Comparison of ENCODE assay signal across 14 cellular contexts in genomic region chr4:94466923-94467322, GRCh38. TPM values are rescaled to one million over a fixed set of nuclear protein-coding genes. Genes with fewer than 3 reads are reported as not detected.
DNase-seq lines count a peak whose midpoint lies in the region; ATAC-seq and TF ChIP-seq lines count a peak whose summit lies in the region.
"Had no signal": no experiment of that assay in that cellular context is flagged by ENCODE, and none has a peak within 500 bp of the region (broad histone marks: within the 10 kb centered on the region; RNA-seq: fewer than 3 reads in every experiment).

No MANE protein-coding gene starts in this region.

- BruUV-seq in MCF 10A (replicated peaks; lab: Mats Ljungman, UMichigan) = no TSS peak

- H3K4me1 Mint-ChIP-seq in progenitor cell of endocrine pancreas (ENCODE audit: low read depth) = peaks cover 23% of the 10 kb centered on the region
- peaks cover 33% of the 10 kb centered on the region for H3K4me1 Mint-ChIP-seq in MCF 10A (ENCODE audit: insufficient read depth, unreplicated experiment)
- H3K4me1 Mint-ChIP-seq in activated CD8-positive, alpha-beta memory T cell treated with anti-CD3 and anti-CD28 coated beads, Interleukin-2, amount 10 ng/mL, durations not matched to agents 7 days and 5 days = peaks cover 5% of the 10 kb centered on the region
- H3K4me1 Mint-ChIP-seq: B cell had no signal

- H3K4me3 Mint-ChIP-seq in progenitor cell of endocrine pancreas (ENCODE audit: low read depth) (no peak overlapping the region), MCF 10A (ENCODE audit: unreplicated experiment) (no peak overlapping the region)
- no peak overlapping the region for H3K4me3 Mint-ChIP-seq in activated CD8-positive, alpha-beta memory T cell treated with anti-CD3 and anti-CD28 coated beads, Interleukin-2, amount 10 ng/mL, durations not matched to agents 7 days and 5 days
- H3K4me3 Mint-ChIP-seq: B cell; CD4-positive, alpha-beta memory T cell; GM23338 had no signal

- POLR2A ChIA-PET in MCF 10A (lab: Yijun Ruan, JAX) = interaction anchor here (1.8 kb wide), 1 partner anchor 14 kb away, joined by 12 read pairs; no protein-coding TSS in a partner anchor

- no peaks in the 10 kb centered on the region for H3K27me3 Mint-ChIP-seq in progenitor cell of endocrine pancreas
- no peaks in the 10 kb centered on the region for H3K27me3 Mint-ChIP-seq in MCF 10A (ENCODE audit: insufficient read depth, unreplicated experiment)
- no peaks in the 10 kb centered on the region for H3K27me3 Mint-ChIP-seq in activated CD8-positive, alpha-beta memory T cell treated with anti-CD3 and anti-CD28 coated beads, Interleukin-2, amount 10 ng/mL, durations not matched to agents 7 days and 5 days
- H3K27me3 Mint-ChIP-seq: B cell; CD4-positive, alpha-beta memory T cell had no signal

- CTCF ChIA-PET in MCF 10A (lab: Yijun Ruan, JAX) = no interaction called here
- CTCF ChIA-PET in activated CD8-positive, alpha-beta memory T cell treated with anti-CD3 and anti-CD28 coated beads, Interleukin-2, amount 10 ng/mL, durations not matched to agents 7 days and 5 days (lab: Charles Lee) = no interaction called here

- no peak for TF ChIP-seq CTCF in VCaP (conservative IDR thresholded peaks at IDR 0.05)
- no peak for TF ChIP-seq CTCF in coronary artery (IDR thresholded peaks at IDR 0.05)
- TF ChIP-seq CTCF in progenitor cell of endocrine pancreas (IDR thresholded peaks at IDR 0.05; ENCODE audit: unreplicated experiment) = no peak
- TF ChIP-seq CTCF in MCF 10A (IDR thresholded peaks at IDR 0.05; ENCODE audit: unreplicated experiment) = no peak

- ATAC-seq in activated CD8-positive, alpha-beta memory T cell treated with anti-CD3 and anti-CD28 coated beads, Interleukin-2, amount 10 ng/mL, durations not matched to agents 7 days and 5 days = no peak
- ATAC-seq: GM23338 had no signal

- H3K27ac ChIP-seq in VCaP (peak overlapping the region; percentile 15; the same call in 1 of the 2 replicates), coronary artery (peak overlapping the region; percentile 17 to 46)

- H3K9me3 Mint-ChIP-seq in progenitor cell of endocrine pancreas (ENCODE audit: low read depth) (peaks cover 10% of the 10 kb centered on the region), MCF 10A (ENCODE audit: unreplicated experiment) (no peaks in the 10 kb centered on the region)
- peaks cover 3% of the 10 kb centered on the region for H3K9me3 Mint-ChIP-seq in activated CD8-positive, alpha-beta memory T cell treated with anti-CD3 and anti-CD28 coated beads, Interleukin-2, amount 10 ng/mL, durations not matched to agents 7 days and 5 days (ENCODE audit: low read depth)

- DNase-seq in coronary artery (ENCODE audit: low spot score) (no peak), progenitor cell of endocrine pancreas (ENCODE audit: low spot score, unreplicated experiment) (no peak), MCF 10A (ENCODE audit: unreplicated experiment) (no peak), medulla oblongata (ENCODE audit: extremely low spot score) (no peak), NCI-H2196 treated with DMSO at 0.1 percent for 48 hours (lab: John Stamatoyannopoulos, UW; ENCODE audit: unreplicated experiment) (no peak)
- no peak for DNase-seq in activated CD8-positive, alpha-beta memory T cell treated with anti-CD3 and anti-CD28 coated beads, Interleukin-2, amount 10 ng/mL, durations not matched to agents 7 days and 5 days
- DNase-seq: C1 segment of cervical spinal cord; CD4-positive, alpha-beta memory T cell; DMS153; DMS79 treated with DMSO at 0.1 percent for 48 hours; H7 had no signal

- intact Hi-C loops in MCF 10A (cut with micrococcal nuclease) = no loop called here

- peaks cover 10% of the 10 kb centered on the region for H3K36me3 Mint-ChIP-seq in progenitor cell of endocrine pancreas (ENCODE audit: insufficient read depth)
- H3K36me3 Mint-ChIP-seq in MCF 10A (ENCODE audit: insufficient read depth, unreplicated experiment) = peaks cover 59% of the 10 kb centered on the region
- H3K36me3 Mint-ChIP-seq in activated CD8-positive, alpha-beta memory T cell treated with anti-CD3 and anti-CD28 coated beads, Interleukin-2, amount 10 ng/mL, durations not matched to agents 7 days and 5 days = peaks cover 6% of the 10 kb centered on the region

- peak overlapping the region; percentile 31 for H3K27ac Mint-ChIP-seq in progenitor cell of endocrine pancreas
- no peak overlapping the region for H3K27ac Mint-ChIP-seq in MCF 10A (ENCODE audit: low read depth, unreplicated experiment)
- H3K27ac Mint-ChIP-seq in activated CD8-positive, alpha-beta memory T cell treated with anti-CD3 and anti-CD28 coated beads, Interleukin-2, amount 10 ng/mL, durations not matched to agents 7 days and 5 days = no peak overlapping the region
- H3K27ac Mint-ChIP-seq: B cell; CD4-positive, alpha-beta memory T cell; GM23338 had no signal

- no peak overlapping the region for H3K4me3 ChIP-seq in coronary artery
- H3K4me3 ChIP-seq: GM23338 had no signal

RNA-seq across cellular contexts. Expression of gene PDLIM5, which starts 15.2 kb away (rescaled TPM):
- total RNA-seq in progenitor cell of endocrine pancreas = 66.1 and 67.9 TPM in 2 replicates
- 151 and 158 TPM in 2 replicates for total RNA-seq in MCF 10A (2022)
- 10 to 100 TPM; 21.7 to 21.8 TPM for total RNA-seq in activated CD8-positive, alpha-beta memory T cell treated with anti-CD3 and anti-CD28 coated beads, Interleukin-2, amount 10 ng/mL, durations not matched to agents 7 days and 5 days
